In the genomic region with DNA sequence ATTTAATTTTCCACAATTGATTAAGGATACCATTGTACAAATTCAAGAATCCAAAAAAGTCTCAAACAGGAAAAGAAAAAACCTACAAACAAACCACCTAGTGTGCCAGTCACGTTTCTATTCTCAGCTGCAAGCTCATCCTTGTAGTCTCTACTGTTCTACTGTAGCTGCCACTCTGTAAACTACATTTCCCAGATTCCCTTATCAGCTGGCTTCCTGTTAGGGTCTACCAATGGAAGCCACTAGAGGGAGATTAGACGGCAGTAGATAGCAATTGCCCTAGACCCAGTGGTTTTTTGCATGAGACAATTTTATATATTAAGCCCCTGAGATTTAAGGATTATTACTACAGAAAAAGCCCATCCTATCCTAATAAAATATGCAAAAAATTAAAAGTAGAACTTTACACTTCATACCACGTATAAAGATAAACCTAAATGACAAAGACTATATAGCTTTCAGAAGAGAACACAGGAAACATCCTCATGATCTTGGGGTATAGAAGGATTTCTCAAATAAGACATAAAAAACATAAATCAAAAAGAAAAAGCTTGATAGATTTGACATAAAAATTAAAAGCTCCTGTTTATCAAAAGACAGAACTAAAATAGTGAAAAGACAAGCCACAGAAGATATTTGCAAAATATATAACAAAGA, we compare ENCODE assay signal across 8 cellular contexts. TPM values are rescaled to one million over a fixed set of nuclear protein-coding genes. Genes with fewer than 3 reads are reported as not detected.
A peak's percentile ranks its signal among the peaks of the same experiment; 100 is the strongest.
DNase-seq lines count a peak whose midpoint lies in the region; ATAC-seq and TF ChIP-seq lines count a peak whose summit lies in the region.

No MANE protein-coding gene starts in this region.

- H3K36me3 Mint-ChIP-seq in CD4-positive, alpha-beta T cell (ENCODE audit: low read depth) = no peaks in the 10 kb centered on the region
- no peaks in the 10 kb centered on the region for H3K36me3 Mint-ChIP-seq in T-helper 17 cell (ENCODE audit: low read depth)
- H3K36me3 Mint-ChIP-seq in osteocyte (ENCODE audit: unreplicated experiment) = peaks cover 29% of the 10 kb centered on the region

- H3K4me3 ChIP-seq in fibroblast of villous mesenchyme (ENCODE audit: low read depth, low read length) = no peak overlapping the region

- peak; percentile 99 for ATAC-seq in CD4-positive, alpha-beta T cell (ENCODE audit: poor library complexity)
- ATAC-seq in GM18858 (IDR thresholded peaks at IDR 0.05; ENCODE audit: unreplicated experiment) = peak; percentile 93
- peak; percentile 87 for ATAC-seq in HG03039 (IDR thresholded peaks at IDR 0.05; ENCODE audit: unreplicated experiment)
- peak; percentile 98 for ATAC-seq in T-helper 17 cell

- no peak overlapping the region for H3K4me3 Mint-ChIP-seq in CD4-positive, alpha-beta T cell
- H3K4me3 Mint-ChIP-seq in T-helper 17 cell = no peak overlapping the region
- H3K4me3 Mint-ChIP-seq in osteocyte (ENCODE audit: unreplicated experiment) = no peak overlapping the region

- no peak overlapping the region for H3K27ac ChIP-seq in CD4-positive, alpha-beta T cell (ENCODE audit: low read depth, low read length)

- no peaks in the 10 kb centered on the region for H3K9me3 Mint-ChIP-seq in CD4-positive, alpha-beta T cell
- H3K9me3 Mint-ChIP-seq in osteocyte (ENCODE audit: unreplicated experiment) = no peaks in the 10 kb centered on the region

- intact Hi-C loops in CD4-positive, alpha-beta T cell (cut with DNase I, micrococcal nuclease) = no loop called here

- peaks cover 5% of the 10 kb centered on the region for H3K4me1 Mint-ChIP-seq in CD4-positive, alpha-beta T cell (ENCODE audit: low read depth)
- peaks cover 5% of the 10 kb centered on the region for H3K4me1 Mint-ChIP-seq in T-helper 17 cell
- no peaks in the 10 kb centered on the region for H3K4me1 Mint-ChIP-seq in osteocyte (ENCODE audit: unreplicated experiment)

- peak; percentile 60 for TF ChIP-seq CTCF in CD4-positive, alpha-beta T cell (IDR thresholded peaks at IDR 0.05)
- TF ChIP-seq CTCF in fibroblast of villous mesenchyme (IDR thresholded peaks at IDR 0.05; ENCODE audit: insufficient read depth, low read depth, low read length) (peak; percentile 85), osteocyte (IDR thresholded peaks at IDR 0.05) (peak; percentile 85)

- H3K27me3 ChIP-seq in CD4-positive, alpha-beta T cell (ENCODE audit: control insufficient read depth, insufficient read depth, low read length) = no peaks in the 10 kb centered on the region

- CTCF ChIA-PET in CD4-positive, alpha-beta T cell (lab: Charles Lee) = interaction anchor here (1.2 to 1.7 kb wide), 2 partner anchors 10 to 127 kb away, joined by 3 to 4 read pairs; no protein-coding TSS in a partner anchor

- no peaks in the 10 kb centered on the region for H3K9me3 ChIP-seq in CD4-positive, alpha-beta T cell (ENCODE audit: control insufficient read depth, low read length)
- no peaks in the 10 kb centered on the region for H3K9me3 ChIP-seq in T-helper 17 cell (ENCODE audit: control insufficient read depth, low read length, poor library complexity, severe bottlenecking)

- no peak overlapping the region for H3K27ac Mint-ChIP-seq in CD4-positive, alpha-beta T cell
- no peak overlapping the region for H3K27ac Mint-ChIP-seq in T-helper 17 cell
- no peak overlapping the region for H3K27ac Mint-ChIP-seq in osteocyte (ENCODE audit: unreplicated experiment)

- peaks cover 20% of the 10 kb centered on the region for H3K27me3 Mint-ChIP-seq in CD4-positive, alpha-beta T cell
- H3K27me3 Mint-ChIP-seq in T-helper 17 cell (peaks cover 21% of the 10 kb centered on the region), osteocyte (ENCODE audit: unreplicated experiment) (no peaks in the 10 kb centered on the region)

- no peak for DNase-seq in CD4-positive, alpha-beta T cell
- DNase-seq in NCI-H2081 (lab: John Stamatoyannopoulos, UW) = peak; percentile 57 to 63
- DNase-seq in T-helper 17 cell = no peak
- peak; percentile 75 for DNase-seq in fibroblast of villous mesenchyme (ENCODE audit: low read depth)
- DNase-seq in osteocyte (ENCODE audit: extremely low spot score, unreplicated experiment) = peak; percentile 36
- no peak for DNase-seq in activated naive CD4-positive, alpha-beta T cell treated with Interleukin-2 at 50 U/mL for 16 hours

- POLR2A ChIA-PET in CD4-positive, alpha-beta T cell (lab: Charles Lee) = interaction anchor here (0.6 kb wide), 1 partner anchor 970 kb away, joined by 3 read pairs; no protein-coding TSS in a partner anchor

RNA-seq across cellular contexts. Expression of a gene that starts 37.4 kb away (rescaled TPM):
- total RNA-seq in CD4-positive, alpha-beta T cell = not detected
- total RNA-seq in T-helper 17 cell (under 1 TPM in 1 of 2 donors, not detected in 1; 0.50 TPM), fibroblast of villous mesenchyme (161 and 191 TPM in 2 replicates), osteocyte (104 and 117 TPM in 2 replicates)

Comparison
In these comparisons a context has a peak if more than half of its experiments do, and no peak if none do; other contexts are left out.
1. DNase-seq: peak in NCI-H2081 (2 of 2), fibroblast of villous mesenchyme (single experiment) and osteocyte (single experiment); none in CD4-positive, alpha-beta T cell (0 of 10), T-helper 17 cell (0 of 3) and activated naive CD4-positive, alpha-beta T cell treated with Interleukin-2 at 50 U/mL for 16 hours (single experiment).
2. RNA of a gene that starts 37.4 kb away (total RNA-seq): 161 to 191 TPM in fibroblast of villous mesenchyme and 104 to 117 TPM in osteocyte; 0.50 TPM in T-helper 17 cell and not detected in CD4-positive, alpha-beta T cell; every median in the first group is over 10 times any median in the second.
3. Peak in every context shown above with its lines, with median percentiles within 50 percentile points of each other: ATAC-seq and CTCF ChIP-seq.